In genomic region chr15:82903511-82903910, GRCh38 we compare ENCODE assay signal across 32 cellular contexts.
"Had no signal": no experiment of that assay in that cellular context is flagged by ENCODE, and none has a peak within 500 bp of the region (broad histone marks: within the 10 kb centered on the region; RNA-seq: fewer than 3 reads in every experiment).

No MANE protein-coding gene starts in this region.

- ATAC-seq: activated T-cell treated with anti-CD3 and anti-CD28 coated beads, Interleukin-2, amount 50 U/mL, for 72 hours; foreskin keratinocyte; gastrocnemius medialis; heart right ventricle; T-helper 17 cell; WTC11 had no signal

- FAIRE-seq: bronchial epithelial cell had no signal

- H3K9me3 ChIP-seq: ascending aorta, esophagus muscularis mucosa, gastrocnemius medialis had no signal

- H3K27me3 Mint-ChIP-seq: dendritic cell treated with granulocyte-macrophage colony-stimulating factor and Interleukin-4, amounts not matched to agents 40 ng/mL and 50 ng/mL, for 4 days had no signal

- H3K4me3 ChIP-seq: ascending aorta, coronary artery, dorsolateral prefrontal cortex, esophagus muscularis mucosa, gastrocnemius medialis, heart right ventricle had no signal

- H3K4me3 Mint-ChIP-seq: activated CD4-positive, alpha-beta memory T cell treated with anti-CD3 and anti-CD28 coated beads, Interleukin-2, amount 10 ng/mL, durations not matched to agents 7 days and 5 days; activated CD4-positive, alpha-beta T cell treated with anti-CD3 and anti-CD28 coated beads, Interleukin-2, amount 10 ng/mL, durations not matched to agents 7 days and 5 days; activated naive CD4-positive, alpha-beta T cell treated with anti-CD3 and anti-CD28 coated beads, Interleukin-2, amount 50 U/mL, for 24 hours; activated naive CD8-positive, alpha-beta T cell treated with anti-CD3 and anti-CD28 coated beads, Interleukin-2, amount 10 ng/mL, durations not matched to agents 7 days and 5 days; activated T-cell treated with anti-CD3 and anti-CD28 coated beads, Interleukin-2, amount 50 U/mL, for 24 hours; activated T-cell treated with anti-CD3 and anti-CD28 coated beads, Interleukin-2, amount 50 U/mL, for 72 hours; central memory CD8-positive, alpha-beta T cell; dendritic cell treated with granulocyte-macrophage colony-stimulating factor and Interleukin-4, amounts not matched to agents 40 ng/mL and 50 ng/mL, for 4 days; endodermal cell; T-helper 17 cell; T-helper 2 cell treated with Interferon-gamma antibody and Interleukin-4, amounts not matched to agents 5 μg/mL and 100 μg/mL, for 36 hours; WTC11 had no signal

- H3K4me1 Mint-ChIP-seq: activated CD4-positive, alpha-beta T cell treated with anti-CD3 and anti-CD28 coated beads, Interleukin-2, amount 10 ng/mL, durations not matched to agents 7 days and 5 days; activated naive CD4-positive, alpha-beta T cell treated with anti-CD3 and anti-CD28 coated beads, Interleukin-2, amount 50 U/mL, for 24 hours; central memory CD8-positive, alpha-beta T cell; T-helper 17 cell had no signal

- H3K27ac ChIP-seq: ascending aorta, brain microvascular endothelial cell, coronary artery, dorsolateral prefrontal cortex, esophagus muscularis mucosa, foreskin keratinocyte, heart right ventricle had no signal

- H3K36me3 Mint-ChIP-seq: activated naive CD4-positive, alpha-beta T cell treated with anti-CD3 and anti-CD28 coated beads, Interleukin-2, amount 50 U/mL, for 24 hours; activated naive CD8-positive, alpha-beta T cell treated with anti-CD3 and anti-CD28 coated beads, Interleukin-2, amount 10 ng/mL, durations not matched to agents 7 days and 5 days had no signal

- H3K4me1 ChIP-seq: ascending aorta, foreskin keratinocyte had no signal

- H3K9me3 Mint-ChIP-seq: activated CD4-positive, alpha-beta memory T cell treated with anti-CD3 and anti-CD28 coated beads, Interleukin-2, amount 10 ng/mL, durations not matched to agents 7 days and 5 days; activated CD4-positive, alpha-beta T cell treated with anti-CD3 and anti-CD28 coated beads, Interleukin-2, amount 10 ng/mL, durations not matched to agents 7 days and 5 days had no signal

- H3K27me3 ChIP-seq: ascending aorta, brain microvascular endothelial cell, dorsolateral prefrontal cortex, esophagus muscularis mucosa, foreskin keratinocyte, gastrocnemius medialis, heart right ventricle had no signal

- H3K27ac Mint-ChIP-seq: activated CD4-positive, alpha-beta memory T cell treated with anti-CD3 and anti-CD28 coated beads, Interleukin-2, amount 10 ng/mL, durations not matched to agents 7 days and 5 days; activated CD4-positive, alpha-beta T cell treated with anti-CD3 and anti-CD28 coated beads, Interleukin-2, amount 10 ng/mL, durations not matched to agents 7 days and 5 days; activated naive CD4-positive, alpha-beta T cell treated with anti-CD3 and anti-CD28 coated beads, Interleukin-2, amount 50 U/mL, for 24 hours; activated naive CD8-positive, alpha-beta T cell treated with anti-CD3 and anti-CD28 coated beads, Interleukin-2, amount 10 ng/mL, durations not matched to agents 7 days and 5 days; activated T-cell treated with anti-CD3 and anti-CD28 coated beads, Interleukin-2, amount 50 U/mL, for 24 hours; activated T-cell treated with anti-CD3 and anti-CD28 coated beads, Interleukin-2, amount 50 U/mL, for 72 hours; dendritic cell treated with granulocyte-macrophage colony-stimulating factor and Interleukin-4, amounts not matched to agents 40 ng/mL and 50 ng/mL, for 4 days; T-helper 17 cell; T-helper 2 cell treated with Interferon-gamma antibody and Interleukin-4, amounts not matched to agents 5 μg/mL and 100 μg/mL, for 36 hours had no signal

- DNase-seq: activated CD4-positive, alpha-beta memory T cell treated with anti-CD3 and anti-CD28 coated beads, Interleukin-2, amount 10 ng/mL, durations not matched to agents 7 days and 5 days; activated CD4-positive, alpha-beta T cell treated with anti-CD3 and anti-CD28 coated beads for 1 hour; activated CD4-positive, alpha-beta T cell treated with anti-CD3 and anti-CD28 coated beads for 4 hours; activated CD4-positive, alpha-beta T cell treated with anti-CD3 and anti-CD28 coated beads, Interleukin-2, amount 10 ng/mL, durations not matched to agents 7 days and 5 days; activated CD4-positive, alpha-beta T cell treated with anti-CD3 and anti-CD28 coated beads, Interleukin-2, amount 50 U/mL, for 4 hours; activated CD8-positive, alpha-beta memory T cell treated with anti-CD3 and anti-CD28 coated beads, Interleukin-2, amount 50 U/mL, for 48 hours; activated gamma-delta T cell; activated naive CD4-positive, alpha-beta T cell treated with Interleukin-2 at 50 U/mL for 16 hours; activated naive CD8-positive, alpha-beta T cell treated with anti-CD3 and anti-CD28 coated beads, Interleukin-2, amount 10 ng/mL, durations not matched to agents 7 days and 5 days; activated T-cell treated with anti-CD3 and anti-CD28 coated beads for 4 hours; activated T-cell treated with anti-CD3 and anti-CD28 coated beads, Interleukin-2, amount 50 U/mL, for 24 hours; activated T-cell treated with anti-CD3 and anti-CD28 coated beads, Interleukin-2, amount 50 U/mL, for 72 hours; brain microvascular endothelial cell; dorsolateral prefrontal cortex; effector memory CD4-positive, alpha-beta T cell; endodermal cell; foreskin keratinocyte; gastrocnemius medialis; glutamatergic neuron; heart right ventricle; T-helper 1 cell; T-helper 17 cell; T1000 had no signal

- H3K36me3 ChIP-seq: ascending aorta, brain microvascular endothelial cell, esophagus muscularis mucosa, gastrocnemius medialis, heart right ventricle had no signal
